9 cellular contexts compared by ENCODE assay signal in the genomic region with DNA sequence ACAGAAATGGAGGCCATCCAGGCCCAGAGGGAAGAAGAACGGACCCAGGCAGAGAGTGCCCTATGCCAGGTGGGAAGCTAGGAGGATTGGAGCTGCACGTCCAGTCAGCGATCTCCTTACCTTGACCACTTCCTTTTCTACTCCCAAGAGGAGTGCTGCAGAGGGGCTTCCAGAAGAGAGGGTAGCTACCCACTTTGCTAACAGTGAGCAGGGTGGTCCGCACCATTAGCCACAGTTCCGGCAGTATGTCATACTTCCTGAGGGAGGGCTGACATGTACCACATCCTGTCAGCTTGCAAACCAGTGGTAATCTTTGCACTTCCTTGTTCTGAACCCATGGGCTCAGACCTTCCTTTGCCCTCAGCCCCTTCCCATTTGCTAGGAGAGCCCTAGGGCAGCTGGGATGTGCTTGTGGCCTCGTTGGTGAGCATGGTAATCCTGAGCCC. TPM values are rescaled to one million over a fixed set of nuclear protein-coding genes. Genes with fewer than 3 reads are reported as not detected.
DNase-seq lines count a peak whose midpoint lies in the region; ATAC-seq and TF ChIP-seq lines count a peak whose summit lies in the region.
"Had no signal": no experiment of that assay in that cellular context is flagged by ENCODE, and none has a peak within 500 bp of the region (broad histone marks: within the 10 kb centered on the region; RNA-seq: fewer than 3 reads in every experiment).

No MANE protein-coding gene starts in this region.

- ATAC-seq in HG03469 (IDR thresholded peaks at IDR 0.05; ENCODE audit: unreplicated experiment) = peak; percentile 90
- ATAC-seq in left cardiac atrium = peak; percentile 82 to 83
- ATAC-seq: A549 had no signal

- no TSS peak for BruUV-seq in MCF 10A (replicated peaks; lab: Mats Ljungman, UMichigan)

- H3K27me3 ChIP-seq in breast epithelium = no peaks in the 10 kb centered on the region

- CTCF ChIA-PET in MCF 10A (lab: Yijun Ruan, JAX) = interaction anchor here (0.9 to 1.2 kb wide), 3 partner anchors 20 to 26 kb away, joined by 3 to 4 read pairs (median 3); no protein-coding TSS in a partner anchor

- H3K4me1 Mint-ChIP-seq in MCF 10A (ENCODE audit: insufficient read depth, unreplicated experiment) = no peaks in the 10 kb centered on the region

- no peaks in the 10 kb centered on the region for H3K9me3 ChIP-seq in breast epithelium
- H3K9me3 ChIP-seq: A549 had no signal

- peaks cover 88% of the 10 kb centered on the region for H3K36me3 Mint-ChIP-seq in MCF 10A (ENCODE audit: insufficient read depth, unreplicated experiment)

- TF ChIP-seq CTCF in breast epithelium (IDR thresholded peaks at IDR 0.05) (no peak), MCF 10A (IDR thresholded peaks at IDR 0.05; ENCODE audit: unreplicated experiment) (no peak)

- H3K27ac ChIP-seq in breast epithelium = no peak overlapping the region
- H3K27ac ChIP-seq: A549 had no signal

- H3K36me3 ChIP-seq in breast epithelium = no peaks in the 10 kb centered on the region

- H3K9me3 Mint-ChIP-seq in MCF 10A (ENCODE audit: unreplicated experiment) = no peaks in the 10 kb centered on the region

- H3K4me3 ChIP-seq in breast epithelium = peak overlapping the region; percentile 34 to 37 (median 37)
- H3K4me3 ChIP-seq: A549 had no signal

- H3K27ac Mint-ChIP-seq in MCF 10A (ENCODE audit: low read depth, unreplicated experiment) = no peak overlapping the region

- intact Hi-C loops in breast epithelium (cut with DNase I; ENCODE audit: low total_unique reads) (no loop called here), MCF 10A (cut with micrococcal nuclease) (no loop called here), left cardiac atrium (cut with DNase I) (no loop called here)

- no peaks in the 10 kb centered on the region for H3K4me1 ChIP-seq in breast epithelium
- H3K4me1 ChIP-seq: A549 had no signal

- POLR2A ChIA-PET in MCF 10A (lab: Yijun Ruan, JAX) = interaction anchor here (0.7 to 1.3 kb wide), 2 partner anchors 25 to 76 kb away, joined by 3 to 4 read pairs; no protein-coding TSS in a partner anchor

- H3K4me3 Mint-ChIP-seq in MCF 10A (ENCODE audit: unreplicated experiment) = no peak overlapping the region

- TF ChIP-seq POLR2A in breast epithelium (IDR thresholded peaks at IDR 0.05) = no peak

- no peak for DNase-seq in breast epithelium (ENCODE audit: low spot score in 2 of 2)
- no peak for DNase-seq in MCF 10A (ENCODE audit: unreplicated experiment)
- peak; percentile 56 to 61 for DNase-seq in activated CD4-positive, alpha-beta T cell treated with anti-CD3 and anti-CD28 coated beads, Interleukin-2, amount 50 U/mL, for 48 hours
- no peak for DNase-seq in left cardiac atrium
- DNase-seq in stimulated activated CD8-positive, alpha-beta memory T cell treated with anti-CD3 and anti-CD28 coated beads, Interleukin-15, amount 100 ng/mL, for 4 hours (ENCODE audit: low read depth in 2 of 2) = peak; percentile 37 to 48
- no peak for DNase-seq in kidney glomerular epithelial cell (lab: John Stamatoyannopoulos, UW)
- DNase-seq in HPDE6-E6E7 (ENCODE audit: extremely low spot score) = no peak

- no peaks in the 10 kb centered on the region for H3K27me3 Mint-ChIP-seq in MCF 10A (ENCODE audit: insufficient read depth, unreplicated experiment)

RNA-seq across cellular contexts. Expression of a gene that starts 35.4 kb away (rescaled TPM):
- total RNA-seq in breast epithelium (10 to 100 TPM; 22.2 to 28.5 (median 23.3) TPM), MCF 10A (2022) (41.0 and 44.0 TPM in 2 replicates), left cardiac atrium (10 to 100 TPM; 11.1 to 17.3 TPM)

RNA-seq across cellular contexts. Expression of a gene that starts 38.7 kb away (rescaled TPM):
- total RNA-seq in breast epithelium = not detected
- total RNA-seq in MCF 10A (2022) = not detected in 2 replicates
- not detected for total RNA-seq in left cardiac atrium

RNA-seq across cellular contexts. Expression of a gene that starts 51.1 kb away (rescaled TPM):
- 100 to 1,000 TPM; 221 to 243 (median 239) TPM for total RNA-seq in breast epithelium
- total RNA-seq in MCF 10A (2022) = 222 and 260 TPM in 2 replicates
- total RNA-seq in left cardiac atrium = 100 to 1,000 TPM; 119 to 120 TPM

RNA-seq across cellular contexts. Expression of a gene that starts 52.7 kb away (rescaled TPM):
- total RNA-seq in breast epithelium (under 1 TPM; 0.33 to 0.88 (median 0.64) TPM), MCF 10A (2022) (not detected in 2 replicates), left cardiac atrium (1 to 10 TPM in 1 of 2 donors, under 1 TPM in 1; 0.56 to 1.3 TPM)

Comparison
In these comparisons a context has a peak if more than half of its experiments do, and no peak if none do; other contexts are left out.
1. DNase-seq: peak in activated CD4-positive, alpha-beta T cell treated with anti-CD3 and anti-CD28 coated beads, Interleukin-2, amount 50 U/mL, for 48 hours (2 of 2) and stimulated activated CD8-positive, alpha-beta memory T cell treated with anti-CD3 and anti-CD28 coated beads, Interleukin-15, amount 100 ng/mL, for 4 hours (2 of 2); none in breast epithelium (0 of 2), MCF 10A (single experiment), left cardiac atrium (single experiment), kidney glomerular epithelial cell (single experiment) and HPDE6-E6E7 (single experiment).